ENCODE assay signal across 8 cellular contexts in the genomic region with DNA sequence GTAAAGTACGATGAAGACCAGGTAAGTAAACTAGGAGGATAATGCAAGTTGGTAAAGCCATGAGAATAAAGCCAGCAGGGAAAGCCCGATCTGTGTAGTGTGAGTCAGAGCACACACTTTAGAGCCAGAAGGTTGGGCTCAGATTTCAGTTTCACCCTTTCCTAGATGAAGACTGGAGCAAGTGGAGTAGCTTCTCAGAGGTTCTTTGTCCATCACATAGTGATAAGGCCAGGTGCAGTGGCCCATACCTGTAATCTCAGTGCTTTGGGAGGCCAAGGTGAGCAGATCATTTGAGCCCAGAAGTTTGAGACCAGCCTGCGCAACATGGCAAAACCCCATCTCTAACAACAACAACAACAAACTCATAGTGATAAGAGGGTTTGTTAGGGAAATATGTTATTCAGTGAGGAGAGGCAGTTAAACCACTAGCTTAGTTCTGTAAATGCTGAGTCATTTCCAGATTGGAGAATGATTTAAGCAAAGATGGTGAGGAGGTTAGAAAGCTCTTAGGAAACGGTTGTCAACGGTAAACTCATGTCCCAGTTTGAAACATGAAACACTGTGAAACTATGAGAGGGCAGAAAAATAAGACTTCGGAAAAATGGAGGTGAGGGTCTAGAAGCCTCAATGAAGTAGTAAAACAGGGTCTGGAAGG. TPM values are rescaled to one million over a fixed set of nuclear protein-coding genes. Genes with fewer than 3 reads are reported as not detected.
DNase-seq lines count a peak whose midpoint lies in the region; ATAC-seq, FAIRE-seq and TF ChIP-seq lines count a peak whose summit lies in the region.

No MANE protein-coding gene starts in this region.

- no peaks in the 10 kb centered on the region for H3K36me3 Mint-ChIP-seq in MCF 10A (ENCODE audit: insufficient read depth, unreplicated experiment)

- no peak overlapping the region for H3K4me3 Mint-ChIP-seq in MCF 10A (ENCODE audit: unreplicated experiment)

- no peaks in the 10 kb centered on the region for H3K9me3 Mint-ChIP-seq in MCF 10A (ENCODE audit: unreplicated experiment)

- no peak overlapping the region for H3K27ac ChIP-seq in breast epithelium
- no peak overlapping the region for H3K27ac ChIP-seq in endothelial cell of umbilical vein (ENCODE audit: insufficient read depth, low read depth, low read length)
- no peak overlapping the region for H3K27ac ChIP-seq in spleen

- ATAC-seq in HG02840 (IDR thresholded peaks at IDR 0.05; ENCODE audit: low FRiP score, unreplicated experiment), result peak; percentile 81

- H3K9me1 ChIP-seq in endothelial cell of umbilical vein (replicated peaks; ENCODE audit: control insufficient read depth, extremely low read depth, insufficient read depth, low read length), result no peaks in the 10 kb centered on the region

- CTCF ChIA-PET in MCF 10A (lab: Yijun Ruan, JAX), result interaction anchor here (0.6 to 3.0 kb wide), 6 partner anchors 13 to 386 kb away, joined by 3 to 20 read pairs (median 4); no protein-coding TSS in a partner anchor
- CTCF ChIA-PET in endothelial cell of umbilical vein (lab: Charles Lee), result interaction anchor here (0.5 to 1.5 kb wide), 8 partner anchors 22 to 479 kb away, joined by 3 to 6 read pairs (median 3); a partner anchor contains a TSS

- H3K27me3 Mint-ChIP-seq in MCF 10A (ENCODE audit: insufficient read depth, unreplicated experiment), result no peaks in the 10 kb centered on the region

- H3K9me3 ChIP-seq in breast epithelium (no peaks in the 10 kb centered on the region), endothelial cell of umbilical vein (replicated peaks; ENCODE audit: control insufficient read depth, insufficient read depth, low read length) (no peaks in the 10 kb centered on the region), spleen (no peaks in the 10 kb centered on the region)

- H3K27me3 ChIP-seq in breast epithelium, result no peaks in the 10 kb centered on the region
- no peaks in the 10 kb centered on the region for H3K27me3 ChIP-seq in endothelial cell of umbilical vein (ENCODE audit: control insufficient read depth in 2 of 2, insufficient read depth in 2 of 2, low read length in 2 of 2)
- H3K27me3 ChIP-seq in spleen (replicated peaks in 1 of 7), result no peaks in the 10 kb centered on the region

- no peaks in the 10 kb centered on the region for H3K79me2 ChIP-seq in endothelial cell of umbilical vein (ENCODE audit: control insufficient read depth, insufficient read depth, low read length)

- no TSS peak for BruUV-seq in MCF 10A (replicated peaks; lab: Mats Ljungman, UMichigan)
- no TSS peak for BruUV-seq in endothelial cell of umbilical vein (replicated peaks; lab: Mats Ljungman, UMichigan)

- H3K4me1 Mint-ChIP-seq in MCF 10A (ENCODE audit: insufficient read depth, unreplicated experiment), result peaks cover 13% of the 10 kb centered on the region

- H3K4me1 ChIP-seq in breast epithelium (no peaks in the 10 kb centered on the region), endothelial cell of umbilical vein (ENCODE audit: control insufficient read depth, extremely low read depth, insufficient read depth, low read length) (peaks cover 4% of the 10 kb centered on the region), spleen (peaks cover 0 to 4% (median 0%) of the 10 kb centered on the region in 6 donors)

- dilution Hi-C loops in endothelial cell of umbilical vein (cut with MboI; ENCODE audit: extremely low pct_ligation_motif_present, low sequenced_read_pairs), result loop anchor here (25.0 kb wide), 1 partner anchor 185 kb away; no protein-coding TSS in a partner anchor

- POLR2A ChIA-PET in MCF 10A (lab: Yijun Ruan, JAX), result interaction anchor here (0.7 kb wide), 1 partner anchor 369 kb away, joined by 4 read pairs; no protein-coding TSS in a partner anchor
- POLR2A ChIA-PET in endothelial cell of umbilical vein (lab: Charles Lee), result no interaction called here

- peak; percentile 69 for FAIRE-seq in endothelial cell of umbilical vein (lab: Jason Lieb, UNC)

- WGBS in spleen, 5 donors, result 32 to 54% (median 41%) methylated on average over 6 of the region's 6 CpGs

- intact Hi-C loops in MCF 10A (cut with micrococcal nuclease) (no loop called here), breast epithelium (cut with DNase I; ENCODE audit: low total_unique reads) (no loop called here), endothelial cell of umbilical vein (cut with micrococcal nuclease) (no loop called here), spleen (cut with DNase I; ENCODE audit: low total_unique reads) (no loop called here)

- no peak for TF ChIP-seq CTCF in MCF 10A (IDR thresholded peaks at IDR 0.05; ENCODE audit: unreplicated experiment)
- TF ChIP-seq CTCF in breast epithelium (IDR thresholded peaks at IDR 0.05), result no peak
- TF ChIP-seq CTCF in endothelial cell of umbilical vein (IDR thresholded peaks at IDR 0.05; ENCODE audit: extremely low read depth in 1 of 2, insufficient read depth in 1 of 2, low read depth in 1 of 2, low read length in 2 of 2), result no peak
- TF ChIP-seq CTCF in spleen (IDR thresholded peaks at IDR 0.05 in 8 of 11, conservative IDR thresholded peaks at IDR 0.05 in 3 of 11), result no peak

- TF ChIP-seq POLR2A in breast epithelium (IDR thresholded peaks at IDR 0.05) (no peak), endothelial cell of umbilical vein (IDR thresholded peaks at IDR 0.05; ENCODE audit: low read depth, low read length) (no peak), spleen (IDR thresholded peaks at IDR 0.05) (no peak)

- DNase-seq in MCF 10A (ENCODE audit: unreplicated experiment) (peak; percentile 56), breast epithelium (ENCODE audit: low spot score in 2 of 2) (no peak), NCI-H510A treated with DMSO at 0.1 percent for 48 hours (lab: John Stamatoyannopoulos, UW) (peak; percentile 37), endothelial cell of umbilical vein (ENCODE audit: low read depth, low spot score) (peak; percentile 19), NCI-H82 (lab: John Stamatoyannopoulos, UW) (no peak), spleen (no peak)
- no peak for DNase-seq in stimulated activated CD4-positive, alpha-beta T cell treated with anti-CD3 and anti-CD28 coated beads, Interleukin-4, amount 100 ng/mL, for 1 hour

- no peak overlapping the region for H3K27ac Mint-ChIP-seq in MCF 10A (ENCODE audit: low read depth, unreplicated experiment)

- no peak overlapping the region for H3K9ac ChIP-seq in endothelial cell of umbilical vein (replicated peaks; ENCODE audit: extremely low read depth, insufficient read depth, low read length)

- peak overlapping the region; percentile 79 for H2AFZ ChIP-seq in endothelial cell of umbilical vein (ENCODE audit: low read depth, low read length)

- H3K4me3 ChIP-seq in breast epithelium (no peak overlapping the region), endothelial cell of umbilical vein (replicated peaks in 1 of 3; ENCODE audit: insufficient read depth in 1 of 3, low read depth in 1 of 3, low read length in 3 of 3) (no peak overlapping the region), spleen (no peak overlapping the region)

- H4K20me1 ChIP-seq in endothelial cell of umbilical vein (replicated peaks; ENCODE audit: control insufficient read depth, extremely low read depth, insufficient read depth, low read length), result no peaks in the 10 kb centered on the region

- no peaks in the 10 kb centered on the region for H3K36me3 ChIP-seq in breast epithelium
- no peaks in the 10 kb centered on the region for H3K36me3 ChIP-seq in endothelial cell of umbilical vein (ENCODE audit: control insufficient read depth in 2 of 2, extremely low read depth in 1 of 2, insufficient read depth in 2 of 2, low read length in 2 of 2)
- no peaks in the 10 kb centered on the region for H3K36me3 ChIP-seq in spleen

- H3K4me2 ChIP-seq in endothelial cell of umbilical vein (ENCODE audit: insufficient read depth, low read length), result no peak overlapping the region

TF ChIP-seq in endothelial cell of umbilical vein, 7 proteins besides CTCF, POLR2A, EP300 and RAD21:
- TF ChIP-seq, protein P1, sequence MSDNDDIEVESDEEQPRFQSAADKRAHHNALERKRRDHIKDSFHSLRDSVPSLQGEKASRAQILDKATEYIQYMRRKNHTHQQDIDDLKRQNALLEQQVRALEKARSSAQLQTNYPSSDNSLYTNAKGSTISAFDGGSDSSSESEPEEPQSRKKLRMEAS (IDR thresholded peaks at IDR 0.05; ENCODE audit: insufficient read depth, insufficient read length), result no peak
- no peak for TF ChIP-seq MYC (IDR thresholded peaks at IDR 0.05; ENCODE audit: low read depth, low read length)
- TF ChIP-seq POLR2AphosphoS5 (IDR thresholded peaks at IDR 0.05; ENCODE audit: insufficient read depth, low read depth, low read length), result no peak
- TF ChIP-seq FOS (IDR thresholded peaks at IDR 0.05; ENCODE audit: borderline replicate concordance, insufficient read depth, low read length), result no peak
- TF ChIP-seq GATA2 (IDR thresholded peaks at IDR 0.05; ENCODE audit: insufficient read depth, insufficient read length, low read depth, low read length), result no peak

RNA-seq across cellular contexts. Expression of a gene that starts 39.0 kb away (rescaled TPM):
- 1.3 and 1.7 TPM in 2 replicates for total RNA-seq in MCF 10A (2022)
- total RNA-seq in breast epithelium, result under 1 TPM in 1 of 3 donors, not detected in 2; 0.98 TPM
- 1.5 and 1.7 TPM in 2 replicates for total RNA-seq in endothelial cell of umbilical vein
- 1.6 and 2.8 TPM in 2 replicates for polyA plus RNA-seq in endothelial cell of umbilical vein
- 1.2 and 2.3 TPM in 2 replicates for polyA plus RNA-seq in endothelial cell of umbilical vein (2011; cell fraction: cytosol; rRNA removed)
- polyA plus RNA-seq in endothelial cell of umbilical vein (2011; cell fraction: nucleus; rRNA removed), result 3.1 and 3.2 TPM in 2 replicates
- polyA plus RNA-seq in endothelial cell of umbilical vein (2012), result 0.70 and 0.86 TPM in 2 replicates
- polyA minus RNA-seq in endothelial cell of umbilical vein, result 0.41 and 1.7 TPM in 2 replicates
- polyA minus RNA-seq in endothelial cell of umbilical vein (2011; cell fraction: cytosol; rRNA and poly(A)+ RNA removed), result not detected
- 0.82 and 1.1 TPM in 2 replicates for polyA minus RNA-seq in endothelial cell of umbilical vein (2011; cell fraction: nucleus; rRNA and poly(A)+ RNA removed)
- 1 to 10 TPM; 1.2 to 9.1 (median 2.0) TPM for total RNA-seq in spleen
- polyA plus RNA-seq in spleen, result 1 to 10 TPM; 1.2 to 3.6 (median 3.5) TPM

Comparison
In these comparisons a context has a peak if more than half of its experiments do, and no peak if none do; other contexts are left out.
1. DNase-seq: peak in MCF 10A (single experiment), NCI-H510A treated with DMSO at 0.1 percent for 48 hours (single experiment) and endothelial cell of umbilical vein (single experiment); none in breast epithelium (0 of 2), NCI-H82 (single experiment), spleen (single experiment) and stimulated activated CD4-positive, alpha-beta T cell treated with anti-CD3 and anti-CD28 coated beads, Interleukin-4, amount 100 ng/mL, for 1 hour (single experiment).